Comparison of ENCODE assay signal across 13 cellular contexts in genomic region chr16:89404561-89404960, GRCh38.
DNase-seq lines count a peak whose midpoint lies in the region; ATAC-seq, FAIRE-seq and TF ChIP-seq lines count a peak whose summit lies in the region.
"Had no signal": no experiment of that assay in that cellular context is flagged by ENCODE, and none has a peak within 500 bp of the region (broad histone marks: within the 10 kb centered on the region; RNA-seq: fewer than 3 reads in every experiment).

No MANE protein-coding gene starts in this region.

- no peak overlapping the region for H3K27ac ChIP-seq in CD4-positive, alpha-beta T cell (ENCODE audit: low read depth, low read length)
- H3K27ac ChIP-seq in naive thymus-derived CD4-positive, alpha-beta T cell (ENCODE audit: low read depth, low read length) = peak overlapping the region; percentile 63
- H3K27ac ChIP-seq: testis had no signal

- intact Hi-C loops in CD4-positive, alpha-beta T cell (cut with DNase I, micrococcal nuclease) = no loop called here
- intact Hi-C loops in naive thymus-derived CD4-positive, alpha-beta T cell (cut with micrococcal nuclease) = no loop called here

- H3K9me3 ChIP-seq in CD4-positive, alpha-beta T cell (ENCODE audit: control insufficient read depth, low read length) = no peaks in the 10 kb centered on the region
- no peaks in the 10 kb centered on the region for H3K9me3 ChIP-seq in naive thymus-derived CD4-positive, alpha-beta T cell (ENCODE audit: control insufficient read depth in 2 of 3, low read length in 3 of 3)
- H3K9me3 ChIP-seq: testis had no signal

- peak; percentile 97 for FAIRE-seq in bronchial epithelial cell (lab: Jason Lieb, UNC)
- FAIRE-seq: RCC 7860 had no signal

- H3K36me3 ChIP-seq in bronchial epithelial cell (ENCODE audit: control insufficient read depth, insufficient read depth, low read length) = peaks cover 10% of the 10 kb centered on the region
- H3K36me3 ChIP-seq in naive thymus-derived CD4-positive, alpha-beta T cell (ENCODE audit: control insufficient read depth in 2 of 3, insufficient read depth in 3 of 3, low read length in 3 of 3) = no peaks in the 10 kb centered on the region

- no peaks in the 10 kb centered on the region for H3K9me3 Mint-ChIP-seq in CD4-positive, alpha-beta T cell
- H3K9me3 Mint-ChIP-seq in naive thymus-derived CD4-positive, alpha-beta T cell = no peaks in the 10 kb centered on the region

- peak overlapping the region; percentile 95 for H3K27ac Mint-ChIP-seq in CD4-positive, alpha-beta T cell
- H3K27ac Mint-ChIP-seq in naive thymus-derived CD4-positive, alpha-beta T cell = peak overlapping the region; percentile 19 to 97 (median 85)

- H3K4me1 ChIP-seq in naive thymus-derived CD4-positive, alpha-beta T cell (ENCODE audit: control insufficient read depth in 2 of 2, insufficient read depth in 2 of 2, low read length in 2 of 2) = peaks cover 61 to 67% of the 10 kb centered on the region in 2 donors

- CTCF ChIA-PET in CD4-positive, alpha-beta T cell (lab: Charles Lee) = no interaction called here
- CTCF ChIA-PET in naive thymus-derived CD4-positive, alpha-beta T cell (lab: Charles Lee) = interaction anchor here (0.6 kb wide), 2 partner anchors 18 to 43 kb away, joined by 3 to 4 read pairs; no protein-coding TSS in a partner anchor

- no peak overlapping the region for H3K4me3 ChIP-seq in bronchial epithelial cell (ENCODE audit: low read depth, low read length)
- no peak overlapping the region for H3K4me3 ChIP-seq in naive thymus-derived CD4-positive, alpha-beta T cell (ENCODE audit: low read length)
- H3K4me3 ChIP-seq: testis had no signal

- POLR2A ChIA-PET in CD4-positive, alpha-beta T cell (lab: Charles Lee) = no interaction called here
- POLR2A ChIA-PET in naive thymus-derived CD4-positive, alpha-beta T cell (lab: Charles Lee) = no interaction called here

- no peak for TF ChIP-seq CTCF in CD4-positive, alpha-beta T cell (IDR thresholded peaks at IDR 0.05)
- TF ChIP-seq CTCF in bronchial epithelial cell (IDR thresholded peaks at IDR 0.05; ENCODE audit: insufficient read depth, low read length, severe bottlenecking) = no peak

- H3K27me3 ChIP-seq in CD4-positive, alpha-beta T cell (ENCODE audit: control insufficient read depth, insufficient read depth, low read length) = no peaks in the 10 kb centered on the region
- H3K27me3 ChIP-seq in bronchial epithelial cell (ENCODE audit: control insufficient read depth, insufficient read depth, low read length) = no peaks in the 10 kb centered on the region
- no peaks in the 10 kb centered on the region for H3K27me3 ChIP-seq in naive thymus-derived CD4-positive, alpha-beta T cell (ENCODE audit: control insufficient read depth in 2 of 2, insufficient read depth in 2 of 2, low read length in 2 of 2)
- H3K27me3 ChIP-seq: testis had no signal

- no peaks in the 10 kb centered on the region for H3K27me3 Mint-ChIP-seq in CD4-positive, alpha-beta T cell
- H3K27me3 Mint-ChIP-seq in naive thymus-derived CD4-positive, alpha-beta T cell = no peaks in the 10 kb centered on the region

- no peak for DNase-seq in CD4-positive, alpha-beta T cell
- DNase-seq in HPDE6-E6E7 (ENCODE audit: extremely low spot score) (peak; percentile 66), bronchial epithelial cell (ENCODE audit: low read depth) (peak; percentile 69), AG08396 (ENCODE audit: low spot score) (no peak), kidney tubule cell (ENCODE audit: low spot score) (no peak)
- no peak for DNase-seq in naive thymus-derived CD4-positive, alpha-beta T cell
- DNase-seq: activated T-cell treated with anti-CD3 and anti-CD28 coated beads, Interleukin-2, amount 50 U/mL, for 1 hour; DMS153; NCI-H345; testis had no signal

- H3K4me1 Mint-ChIP-seq in CD4-positive, alpha-beta T cell (ENCODE audit: low read depth) = peaks cover 83% of the 10 kb centered on the region
- H3K4me1 Mint-ChIP-seq in naive thymus-derived CD4-positive, alpha-beta T cell = peaks cover 63 to 89% (median 77%) of the 10 kb centered on the region in 7 donors

- ATAC-seq in CD4-positive, alpha-beta T cell (ENCODE audit: poor library complexity) = no peak
- no peak for ATAC-seq in naive thymus-derived CD4-positive, alpha-beta T cell
- ATAC-seq in GM18517 (IDR thresholded peaks at IDR 0.05; ENCODE audit: unreplicated experiment) = no peak
- no peak for ATAC-seq in HG02884 (IDR thresholded peaks at IDR 0.05; ENCODE audit: unreplicated experiment)

- H3K36me3 Mint-ChIP-seq in CD4-positive, alpha-beta T cell (ENCODE audit: low read depth) = peaks cover 27% of the 10 kb centered on the region
- H3K36me3 Mint-ChIP-seq in naive thymus-derived CD4-positive, alpha-beta T cell = no peaks in the 10 kb centered on the region

- H3K4me3 Mint-ChIP-seq in CD4-positive, alpha-beta T cell = no peak overlapping the region
- H3K4me3 Mint-ChIP-seq in naive thymus-derived CD4-positive, alpha-beta T cell = peak overlapping the region in 8 of 10 donors; percentile 5 to 80 (median 65)

Comparison
In these comparisons a context has a peak if more than half of its experiments do, and no peak if none do; other contexts are left out.
1. DNase-seq: peak in HPDE6-E6E7 (single experiment) and bronchial epithelial cell (single experiment); none in CD4-positive, alpha-beta T cell (0 of 10), naive thymus-derived CD4-positive, alpha-beta T cell (0 of 9), AG08396 (single experiment) and kidney tubule cell (single experiment).